ENCODE assay signal across 29 cellular contexts in the genomic region with DNA sequence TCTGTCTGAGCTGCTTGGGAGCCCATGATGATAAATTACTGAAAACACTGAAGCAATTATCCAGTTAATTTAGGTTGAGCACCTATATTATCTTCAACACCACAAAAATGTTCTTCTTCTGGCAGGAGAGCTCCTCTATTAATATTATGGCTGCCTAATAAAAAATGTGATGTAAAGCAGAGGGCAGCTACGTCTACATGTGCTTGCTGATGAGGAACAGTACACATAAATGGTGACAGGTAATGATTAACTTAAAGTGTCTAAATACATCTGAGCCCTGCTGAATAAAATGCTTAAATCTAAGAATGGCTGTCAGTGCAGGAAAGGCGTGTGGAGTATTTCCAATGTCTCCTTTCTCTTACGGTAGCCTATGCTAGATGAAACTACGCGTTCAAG.
"Had no signal": no experiment of that assay in that cellular context is flagged by ENCODE, and none has a peak within 500 bp of the region (broad histone marks: within the 10 kb centered on the region; RNA-seq: fewer than 3 reads in every experiment).

No MANE protein-coding gene starts in this region.

- H3K27me3 ChIP-seq: adrenal gland, ascending aorta, breast epithelium, cardiac muscle cell, colonic mucosa, esophagus squamous epithelium, gastroesophageal sphincter had no signal

- H3K36me3 ChIP-seq: adrenal gland, ascending aorta, breast epithelium, cardiac muscle cell, colonic mucosa, esophagus squamous epithelium, gastroesophageal sphincter had no signal

- H3K4me1 ChIP-seq: adrenal gland, ascending aorta, breast epithelium, colonic mucosa, gastroesophageal sphincter had no signal

- H3K9me3 ChIP-seq: adrenal gland, colonic mucosa had no signal

- H3K4me3 ChIP-seq: adrenal gland, ascending aorta, breast epithelium, cardiac muscle cell, colonic mucosa, esophagus squamous epithelium, gastroesophageal sphincter had no signal

- DNase-seq: activated CD4-positive, alpha-beta memory T cell treated with anti-CD3 and anti-CD28 coated beads for 36 hours; activated CD4-positive, alpha-beta T cell treated with anti-CD3 and anti-CD28 coated beads for 36 hours; activated CD4-positive, alpha-beta T cell treated with anti-CD3 and anti-CD28 coated beads, Interleukin-2, amount 10 ng/mL, durations not matched to agents 24 days and 14 days; activated CD4-positive, CD25-positive, alpha-beta regulatory T cell; activated CD4-positive, CD25-positive, alpha-beta regulatory T cell treated with anti-CD3 and anti-CD28 coated beads, Interleukin-2, amount 50 U/mL, for 72 hours; activated CD8-positive, alpha-beta memory T cell treated with anti-CD3 and anti-CD28 coated beads, Interleukin-2, amount 10 ng/mL, durations not matched to agents 7 days and 5 days; activated CD8-positive, alpha-beta memory T cell treated with anti-CD3 and anti-CD28 coated beads, Interleukin-2, amount 50 U/mL, for 4 hours; activated CD8-positive, alpha-beta T cell treated with anti-CD3 and anti-CD28 coated beads, Interleukin-2, amount 10 ng/mL, durations not matched to agents 7 days and 5 days; activated effector memory CD4-positive, alpha-beta T cell treated with anti-CD3 and anti-CD28 coated beads, Interleukin-2, amount 50 U/mL, for 16 hours; activated naive CD4-positive, alpha-beta T cell treated with anti-CD3 and anti-CD28 coated beads for 36 hours; activated naive CD8-positive, alpha-beta T cell treated with anti-CD3 and anti-CD28 coated beads for 36 hours; activated naive CD8-positive, alpha-beta T cell treated with anti-CD3 and anti-CD28 coated beads, Interleukin-2, amount 50 U/mL, for 24 hours; activated T-cell treated with anti-CD3 and anti-CD28 coated beads, Interleukin-2, amount 50 U/mL, for 1 hour; activated T-cell treated with anti-CD3 and anti-CD28 coated beads, Interleukin-2, amount 50 U/mL, for 48 hours; adrenal gland; amygdala; central memory CD4-positive, alpha-beta T cell; cerebellar nuclear complex; colonic mucosa; effector CD8-positive, alpha-beta T cell; esophagus squamous epithelium; foreskin melanocyte; T-helper 1 cell; T-helper 17 cell had no signal

- ATAC-seq: activated CD4-positive, alpha-beta T cell treated with anti-CD3 and anti-CD28 coated beads for 36 hours; activated CD8-positive, alpha-beta memory T cell treated with anti-CD3 and anti-CD28 coated beads, Interleukin-2, amount 10 ng/mL, durations not matched to agents 7 days and 5 days; activated CD8-positive, alpha-beta T cell treated with anti-CD3 and anti-CD28 coated beads, Interleukin-2, amount 10 ng/mL, durations not matched to agents 7 days and 5 days; activated naive CD8-positive, alpha-beta T cell treated with anti-CD3 and anti-CD28 coated beads, Interleukin-2, amount 50 U/mL, for 24 hours; gastroesophageal sphincter; T-helper 17 cell had no signal

- H3K27ac ChIP-seq: adrenal gland, ascending aorta, breast epithelium, cardiac muscle cell, colonic mucosa, epithelial cell of prostate, esophagus squamous epithelium, gastroesophageal sphincter had no signal
